ENCODE assay signal across 22 cellular contexts in the genomic region with DNA sequence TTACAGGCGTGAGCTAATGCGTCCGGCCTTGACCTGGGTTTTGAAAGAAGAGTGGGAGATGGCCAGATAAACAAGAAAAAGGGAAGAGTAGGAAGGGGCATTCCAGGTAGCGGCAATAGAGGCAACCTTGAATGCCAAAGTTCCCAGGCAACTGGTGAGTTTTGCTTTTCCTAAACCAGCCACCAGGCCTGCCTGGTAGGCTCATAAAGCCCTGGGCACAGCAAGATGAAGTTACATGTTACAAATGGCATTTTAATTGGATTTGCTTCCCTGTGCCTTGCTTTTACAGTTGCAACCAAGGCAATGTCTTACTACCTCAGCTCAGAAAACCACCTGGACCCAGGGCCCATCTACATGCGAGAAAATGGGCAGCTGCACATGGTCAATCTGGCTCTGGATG. TPM values are rescaled to one million over a fixed set of nuclear protein-coding genes. Genes with fewer than 3 reads are reported as not detected.
"Had no signal": no experiment of that assay in that cellular context is flagged by ENCODE, and none has a peak within 500 bp of the region (broad histone marks: within the 10 kb centered on the region; RNA-seq: fewer than 3 reads in every experiment).

No MANE protein-coding gene starts in this region.

- H3K27me3 Mint-ChIP-seq: activated CD8-positive, alpha-beta T cell treated with anti-CD3 and anti-CD28 coated beads for 36 hours; stimulated activated memory B cell treated with anti-CD40 and anti-IgM and Interleukin-4, amounts not matched to agents 10 μg/mL and 1 μg/mL and 100 μg/mL, for 72 hours had no signal

- H3K4me3 Mint-ChIP-seq: activated CD8-positive, alpha-beta T cell treated with anti-CD3 and anti-CD28 coated beads for 36 hours; activated naive CD4-positive, alpha-beta T cell treated with anti-CD3 and anti-CD28 coated beads for 36 hours; natural killer cell; stimulated activated memory B cell treated with anti-CD40 and anti-IgM and Interleukin-4, amounts not matched to agents 10 μg/mL and 1 μg/mL and 100 μg/mL, for 72 hours; T-helper 2 cell treated with Interferon-gamma antibody and Interleukin-4, amounts not matched to agents 5 μg/mL and 100 μg/mL, for 36 hours had no signal

- H3K27ac Mint-ChIP-seq: activated CD8-positive, alpha-beta T cell treated with anti-CD3 and anti-CD28 coated beads for 36 hours; activated naive CD4-positive, alpha-beta T cell treated with anti-CD3 and anti-CD28 coated beads for 36 hours; activated T-helper 2 cell treated with anti-CD3 and anti-CD28 coated beads, Interferon-gamma antibody, Interleukin-2, Interleukin-4, amounts not matched to agents 10 μg/mL and 5 μg/mL and 100 μg/mL, durations not matched to agents 14 hours and 24 hours and 36 hours; natural killer cell; stimulated activated memory B cell treated with anti-CD40 and anti-IgM and Interleukin-4, amounts not matched to agents 10 μg/mL and 1 μg/mL and 100 μg/mL, for 72 hours; T-helper 2 cell treated with Interferon-gamma antibody and Interleukin-4, amounts not matched to agents 5 μg/mL and 100 μg/mL, for 36 hours had no signal

- ATAC-seq: activated CD8-positive, alpha-beta T cell treated with anti-CD3 and anti-CD28 coated beads for 36 hours; left ventricle myocardium superior; natural killer cell; stimulated activated memory B cell treated with anti-CD40 and anti-IgM and Interleukin-4, amounts not matched to agents 10 μg/mL and 1 μg/mL and 100 μg/mL, for 72 hours had no signal

- H3K9me3 Mint-ChIP-seq: activated CD8-positive, alpha-beta T cell treated with anti-CD3 and anti-CD28 coated beads for 36 hours; activated naive CD4-positive, alpha-beta T cell treated with anti-CD3 and anti-CD28 coated beads for 36 hours; activated T-helper 2 cell treated with anti-CD3 and anti-CD28 coated beads, Interferon-gamma antibody, Interleukin-2, Interleukin-4, amounts not matched to agents 10 μg/mL and 5 μg/mL and 100 μg/mL, durations not matched to agents 14 hours and 24 hours and 36 hours; natural killer cell; stimulated activated memory B cell treated with anti-CD40 and anti-IgM and Interleukin-4, amounts not matched to agents 10 μg/mL and 1 μg/mL and 100 μg/mL, for 72 hours; T-helper 2 cell treated with Interferon-gamma antibody and Interleukin-4, amounts not matched to agents 5 μg/mL and 100 μg/mL, for 36 hours had no signal

- H3K9me3 ChIP-seq: sigmoid colon, testis, upper lobe of left lung had no signal

- DNase-seq: activated CD4-positive, alpha-beta T cell treated with anti-CD3 and anti-CD28 coated beads for 48 hours; activated CD4-positive, CD25-positive, alpha-beta regulatory T cell; activated CD8-positive, alpha-beta T cell treated with anti-CD3 and anti-CD28 coated beads for 36 hours; activated naive CD4-positive, alpha-beta T cell treated with anti-CD3 and anti-CD28 coated beads for 36 hours; activated T-cell treated with anti-CD3 and anti-CD28 coated beads, Interleukin-2, amount 50 U/mL, for 1 hour; aorta; erythroblast; head of caudate nucleus; left ventricle myocardium superior; natural killer cell; sigmoid colon; stimulated activated CD4-positive, alpha-beta T cell treated with anti-CD3 and anti-CD28 coated beads, Interleukin-4, amount 100 ng/mL, for 4 hours; testis; upper lobe of left lung had no signal

- H3K27ac ChIP-seq: coronary artery, testis, upper lobe of left lung had no signal

- H3K27me3 ChIP-seq: sigmoid colon, testis, upper lobe of left lung had no signal

RNA-seq across cellular contexts. Expression of gene DIO1, which starts 57.7 kb away (rescaled TPM):
- total RNA-seq: activated CD8-positive, alpha-beta T cell treated with anti-CD3 and anti-CD28 coated beads for 36 hours; activated naive CD4-positive, alpha-beta T cell treated with anti-CD3 and anti-CD28 coated beads for 36 hours; activated T-helper 2 cell treated with anti-CD3 and anti-CD28 coated beads, Interferon-gamma antibody, Interleukin-2, Interleukin-4, amounts not matched to agents 10 μg/mL and 5 μg/mL and 100 μg/mL, durations not matched to agents 14 hours and 24 hours and 36 hours; aorta; frontal cortex; kidney epithelial cell; left ventricle myocardium superior; mesenteric fat pad; natural killer cell; renal cortical epithelial cell; sigmoid colon had no signal
- polyA plus RNA-seq: aorta, sigmoid colon had no signal
